Comparison of ENCODE assay signal across 8 cellular contexts in the genomic region with DNA sequence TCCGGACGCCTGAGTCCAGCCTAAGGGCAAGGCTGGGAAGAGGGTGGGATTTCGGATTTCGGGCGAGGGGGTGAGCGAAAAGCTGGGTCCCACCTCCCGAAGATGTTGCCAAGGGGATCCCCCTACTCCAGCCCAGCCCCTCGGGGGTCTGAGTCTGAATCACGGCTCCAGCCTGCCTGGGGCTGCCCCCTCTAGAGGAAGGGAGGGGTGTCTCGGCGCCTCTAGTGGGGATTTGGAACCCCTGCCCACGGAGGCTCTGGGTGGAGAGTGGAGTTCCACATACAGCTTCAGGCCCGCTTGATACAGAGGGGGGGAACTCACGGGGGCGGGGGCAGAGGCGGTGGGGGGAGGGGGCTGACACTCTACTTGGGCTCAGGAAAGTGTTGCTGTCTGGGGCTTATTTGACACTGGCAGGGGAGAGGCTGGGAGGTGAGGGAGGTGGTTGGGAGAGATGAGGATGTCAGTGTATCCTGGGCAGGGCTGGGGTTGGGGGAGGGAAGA. TPM values are rescaled to one million over a fixed set of nuclear protein-coding genes. Genes with fewer than 3 reads are reported as not detected.
DNase-seq lines count a peak whose midpoint lies in the region; ATAC-seq and TF ChIP-seq lines count a peak whose summit lies in the region.

No MANE protein-coding gene starts in this region.

- no peaks in the 10 kb centered on the region for H3K36me3 ChIP-seq in OCI-LY1 (ENCODE audit: insufficient read depth, low read length)

- no peaks in the 10 kb centered on the region for H3K79me2 ChIP-seq in OCI-LY1 (ENCODE audit: insufficient read depth, low read length)

- POLR2A ChIA-PET in AG04450 (lab: Yijun Ruan, JAX) = interaction anchor here (0.7 to 3.3 kb wide), 4 partner anchors 8 to 41 kb away, joined by 3 to 25 read pairs (median 4); no protein-coding TSS in a partner anchor

- CTCF ChIA-PET in AG04450 (lab: Charles Lee) = interaction anchor here (0.9 to 11.6 kb wide), 11 partner anchors 10 to 124 kb away, joined by 3 to 590 read pairs (median 48); no protein-coding TSS in a partner anchor

- no peaks in the 10 kb centered on the region for H3K9me2 ChIP-seq in OCI-LY1 (ENCODE audit: low read depth, low read length)

- peaks cover 44% of the 10 kb centered on the region for H3K4me1 Mint-ChIP-seq in nephron

- H3K27ac Mint-ChIP-seq in nephron = peak overlapping the region; percentile 95 to 97 (median 96)

- H3K4me3 ChIP-seq in AG04450 (ENCODE audit: low read depth, low read length) (peak overlapping the region; percentile 96), OCI-LY1 (ENCODE audit: low read depth, low read length, poor library complexity, severe bottlenecking) (no peak overlapping the region), fibroblast of mammary gland (ENCODE audit: control insufficient read depth, low read depth, low read length) (peak overlapping the region; percentile 90)

- no peak for ATAC-seq in GM18511 (IDR thresholded peaks at IDR 0.05; ENCODE audit: unreplicated experiment)
- no peak for ATAC-seq in GM19467 (IDR thresholded peaks at IDR 0.05; ENCODE audit: unreplicated experiment)

- H3K27me3 Mint-ChIP-seq in nephron (ENCODE audit: low read depth) = peaks cover 22% of the 10 kb centered on the region

- H3K27ac ChIP-seq in AG04450 (ENCODE audit: low read depth, low read length) (peak overlapping the region; percentile 47), OCI-LY1 (ENCODE audit: low read depth, low read length, poor library complexity, severe bottlenecking) (no peak overlapping the region)

- peak overlapping the region; percentile 87 to 95 (median 92) for H3K4me3 Mint-ChIP-seq in nephron

- no peaks in the 10 kb centered on the region; the same call in 1 of the 2 replicates for H3K9me3 ChIP-seq in AG04450 (ENCODE audit: control insufficient read depth, insufficient read depth, low read length)
- no peaks in the 10 kb centered on the region for H3K9me3 ChIP-seq in OCI-LY1 (ENCODE audit: low read length)

- H2AFZ ChIP-seq in OCI-LY1 (ENCODE audit: low read length) = no peak overlapping the region

- H3K36me3 Mint-ChIP-seq in nephron (ENCODE audit: low read depth) = peaks cover 9% of the 10 kb centered on the region

- TF ChIP-seq CTCF in AG04450 (IDR thresholded peaks at IDR 0.05; ENCODE audit: low read depth, low read length) = peak; percentile 37
- no peak for TF ChIP-seq CTCF in OCI-LY1 (IDR thresholded peaks at IDR 0.05; ENCODE audit: low read length)
- TF ChIP-seq CTCF in fibroblast of mammary gland (conservative IDR thresholded peaks at IDR 0.05; ENCODE audit: control insufficient read depth, insufficient read depth, low read depth, low read length) = peak; percentile 11
- TF ChIP-seq CTCF in nephron (IDR thresholded peaks at IDR 0.05; ENCODE audit: unreplicated experiment in 3 of 3) = peak in 1 of 3 experiments; percentile 18
- TF ChIP-seq CTCF in GM10266 (IDR thresholded peaks at IDR 0.05; ENCODE audit: control insufficient read depth, insufficient read depth, low read depth, missing control alignments) = no peak

- H3K4me1 ChIP-seq in OCI-LY1 (ENCODE audit: insufficient read depth, low read length, severe bottlenecking) = peaks cover 8% of the 10 kb centered on the region

- no peak overlapping the region for H3K9ac ChIP-seq in OCI-LY1 (ENCODE audit: low read length)

- no peaks in the 10 kb centered on the region for H3K9me3 Mint-ChIP-seq in nephron

- H3K27me3 ChIP-seq in AG04450 (ENCODE audit: control insufficient read depth, insufficient read depth, low read length) = no peaks in the 10 kb centered on the region
- peaks cover 4% of the 10 kb centered on the region for H3K27me3 ChIP-seq in OCI-LY1 (ENCODE audit: insufficient read depth, low read length)

- no peaks in the 10 kb centered on the region for H4K20me1 ChIP-seq in OCI-LY1 (ENCODE audit: insufficient read depth, low read length)

- peak overlapping the region; percentile 32; the same call in 1 of the 2 replicates for H3K4me2 ChIP-seq in OCI-LY1 (ENCODE audit: low read length)

- H3F3A ChIP-seq in OCI-LY1 (ENCODE audit: insufficient read depth, low read length) = no peaks in the 10 kb centered on the region

- DNase-seq in AG04450 (ENCODE audit: low read depth, low spot score) = no peak
- DNase-seq in fibroblast of mammary gland (ENCODE audit: low read depth) = no peak
- no peak for DNase-seq in SW 1271 (lab: John Stamatoyannopoulos, UW)
- no peak for DNase-seq in GM10266 (ENCODE audit: extremely low spot score)

RNA-seq across cellular contexts. Expression of gene KIRREL1, which starts 0.7 kb away (rescaled TPM):
- 42.3 and 53.7 TPM in 2 replicates for polyA plus RNA-seq in AG04450 (2011; rRNA removed)
- 96.0 and 123 TPM in 2 replicates for polyA minus RNA-seq in AG04450 (2011; rRNA and poly(A)+ RNA removed)

Comparison
In these comparisons a context has a peak if more than half of its experiments do, and no peak if none do; other contexts are left out.
1. CTCF ChIP-seq: peak in AG04450 (single experiment) and fibroblast of mammary gland (single experiment); none in OCI-LY1 (single experiment) and GM10266 (single experiment).